ENCODE assay signal across 9 cellular contexts in genomic region chr5:54673523-54674225, GRCh38.
DNase-seq lines count a peak whose midpoint lies in the region; ATAC-seq and TF ChIP-seq lines count a peak whose summit lies in the region.
"Had no signal": no experiment of that assay in that cellular context is flagged by ENCODE, and none has a peak within 500 bp of the region (broad histone marks: within the 10 kb centered on the region; RNA-seq: fewer than 3 reads in every experiment).

No MANE protein-coding gene starts in this region.

- H3K27ac Mint-ChIP-seq in activated naive CD4-positive, alpha-beta T cell treated with anti-CD3 and anti-CD28 coated beads, Interleukin-2, amount 10 ng/mL, durations not matched to agents 7 days and 5 days, result peak overlapping the region; percentile 34
- H3K27ac Mint-ChIP-seq in naive thymus-derived CD4-positive, alpha-beta T cell, result peak overlapping the region; percentile 11 to 83 (median 56)

- H2BK20ac ChIP-seq in IMR-90 (ENCODE audit: low read depth, low read length), result peak overlapping the region; percentile 32

- H3K4me1 ChIP-seq in IMR-90 (ENCODE audit: control insufficient read depth, insufficient read depth, low read length) (peaks cover 23% of the 10 kb centered on the region), thyroid gland (peaks cover 14 to 15% of the 10 kb centered on the region in 2 donors)
- peaks cover 35 to 36% of the 10 kb centered on the region in 2 donors for H3K4me1 ChIP-seq in naive thymus-derived CD4-positive, alpha-beta T cell (ENCODE audit: control insufficient read depth in 2 of 2, insufficient read depth in 2 of 2, low read length in 2 of 2)
- H3K4me1 ChIP-seq: parathyroid adenoma had no signal

- POLR2A ChIA-PET in IMR-90 (lab: Charles Lee; ENCODE audit: unreplicated experiment), result no interaction called here
- POLR2A ChIA-PET in naive thymus-derived CD4-positive, alpha-beta T cell (lab: Charles Lee), result interaction anchor here (0.6 to 2.3 kb wide), 9 partner anchors 10 to 154 kb away, joined by 3 to 8 read pairs (median 6); no protein-coding TSS in a partner anchor

- dilution Hi-C loops in IMR-90 (cut with HindIII; ENCODE audit: low sequenced_read_pairs, unreplicated experiment), result no loop called here

- no peaks in the 10 kb centered on the region for H3K27me3 ChIP-seq in IMR-90 (ENCODE audit: control insufficient read depth, insufficient read depth, low read length)
- no peaks in the 10 kb centered on the region for H3K27me3 ChIP-seq in naive thymus-derived CD4-positive, alpha-beta T cell (ENCODE audit: control insufficient read depth in 2 of 2, insufficient read depth in 2 of 2, low read length in 2 of 2)
- H3K27me3 ChIP-seq in thyroid gland, result no peaks in the 10 kb centered on the region

- BruUV-seq in IMR-90 (replicated peaks; lab: Mats Ljungman, UMichigan), result no TSS peak

- H4K91ac ChIP-seq in IMR-90 (ENCODE audit: insufficient read depth, low read depth, low read length), result peak overlapping the region; percentile 8; the same call in 1 of the 2 replicates

- no peak overlapping the region for H2AFZ ChIP-seq in IMR-90 (replicated peaks; ENCODE audit: low read length, poor library complexity)
- H2AFZ ChIP-seq: parathyroid adenoma had no signal

- H4K8ac ChIP-seq in IMR-90 (ENCODE audit: low read depth in 2 of 2, low read length in 2 of 2), result peak overlapping the region in 1 of 2 experiments; percentile 38; a peak in 1 of 4 replicates

- no peak overlapping the region for H2AK9ac ChIP-seq in IMR-90 (replicated peaks; ENCODE audit: low read depth, low read length, poor library complexity)

- H3K4me3 ChIP-seq in IMR-90 (ENCODE audit: insufficient read depth, low read depth, low read length) (no peak overlapping the region), thyroid gland (replicated peaks in 1 of 3) (no peak overlapping the region)
- H3K4me3 ChIP-seq in naive thymus-derived CD4-positive, alpha-beta T cell (ENCODE audit: low read length), result no peak overlapping the region

- TF ChIP-seq POLR2A in IMR-90 (IDR thresholded peaks at IDR 0.05; ENCODE audit: low read depth, low read length), result no peak
- TF ChIP-seq POLR2A in thyroid gland (IDR thresholded peaks at IDR 0.05), result no peak

- peaks cover 33% of the 10 kb centered on the region for H3K9me3 Mint-ChIP-seq in activated naive CD4-positive, alpha-beta T cell treated with anti-CD3 and anti-CD28 coated beads, Interleukin-2, amount 10 ng/mL, durations not matched to agents 7 days and 5 days
- H3K9me3 Mint-ChIP-seq in naive thymus-derived CD4-positive, alpha-beta T cell, result peaks cover 0 to 30% (median 4%) of the 10 kb centered on the region in 11 donors

- H3K9ac ChIP-seq in IMR-90 (ENCODE audit: low read depth, low read length), result no peak overlapping the region
- H3K9ac ChIP-seq: parathyroid adenoma had no signal

- peak overlapping the region; percentile 37; the same call in 1 of the 2 replicates for H3K4ac ChIP-seq in IMR-90 (ENCODE audit: low read depth, low read length)

- H2BK120ac ChIP-seq in IMR-90 (ENCODE audit: low read depth, low read length), result peak overlapping the region; percentile 54

- H3K27me3 Mint-ChIP-seq in activated naive CD4-positive, alpha-beta T cell treated with anti-CD3 and anti-CD28 coated beads, Interleukin-2, amount 10 ng/mL, durations not matched to agents 7 days and 5 days, result no peaks in the 10 kb centered on the region
- H3K27me3 Mint-ChIP-seq in naive thymus-derived CD4-positive, alpha-beta T cell, result peaks cover 0 to 5% (median 0%) of the 10 kb centered on the region in 5 donors

- no peak overlapping the region for H3K4me2 ChIP-seq in IMR-90 (ENCODE audit: low read depth, low read length)

- H3K56ac ChIP-seq in IMR-90 (ENCODE audit: extremely low read depth, insufficient read depth, low read length), result no peak overlapping the region

- no peaks in the 10 kb centered on the region for H3K36me3 ChIP-seq in IMR-90 (ENCODE audit: control insufficient read depth, insufficient read depth, low read length)
- no peaks in the 10 kb centered on the region for H3K36me3 ChIP-seq in naive thymus-derived CD4-positive, alpha-beta T cell (ENCODE audit: control insufficient read depth in 2 of 3, insufficient read depth in 3 of 3, low read length in 3 of 3)
- H3K36me3 ChIP-seq in thyroid gland, result no peaks in the 10 kb centered on the region

- no peak overlapping the region for H2BK5ac ChIP-seq in IMR-90 (ENCODE audit: low read depth, low read length, poor library complexity, severe bottlenecking)

- TF ChIP-seq CTCF in IMR-90 (conservative IDR thresholded peaks at IDR 0.05; ENCODE audit: low read depth, low read length) (no peak), thyroid gland (IDR thresholded peaks at IDR 0.05) (no peak)

- peaks cover 40% of the 10 kb centered on the region for H3K36me3 Mint-ChIP-seq in activated naive CD4-positive, alpha-beta T cell treated with anti-CD3 and anti-CD28 coated beads, Interleukin-2, amount 10 ng/mL, durations not matched to agents 7 days and 5 days
- peaks cover 0 to 57% (median 0%) of the 10 kb centered on the region in 5 donors for H3K36me3 Mint-ChIP-seq in naive thymus-derived CD4-positive, alpha-beta T cell

- H2BK15ac ChIP-seq in IMR-90 (ENCODE audit: low read depth, low read length), result peak overlapping the region; percentile 8; the same call in 1 of the 3 replicates

- CTCF ChIA-PET in IMR-90 (lab: Yijun Ruan, JAX), result no interaction called here
- CTCF ChIA-PET in activated naive CD4-positive, alpha-beta T cell treated with anti-CD3 and anti-CD28 coated beads, Interleukin-2, amount 10 ng/mL, durations not matched to agents 7 days and 5 days (lab: Charles Lee), result interaction anchor here (0.8 to 1.9 kb wide), 4 partner anchors 40 to 172 kb away, joined by 3 to 6 read pairs (median 3); no protein-coding TSS in a partner anchor
- CTCF ChIA-PET in naive thymus-derived CD4-positive, alpha-beta T cell (lab: Charles Lee), result interaction anchor here (0.7 to 0.8 kb wide), 2 partner anchors 33 to 63 kb away, joined by 3 to 4 read pairs; no protein-coding TSS in a partner anchor

- ATAC-seq in GM19023 (IDR thresholded peaks at IDR 0.05; ENCODE audit: unreplicated experiment) (peak; percentile 61), IMR-90 (ENCODE audit: low read depth) (peak; percentile 16; the same call in 1 of the 2 replicates), HG03196 (IDR thresholded peaks at IDR 0.05; ENCODE audit: unreplicated experiment) (no peak)
- peak; percentile 88 for ATAC-seq in naive thymus-derived CD4-positive, alpha-beta T cell

- DNase-seq in IMR-90 (peak; percentile 36), ACHN (no peak), thyroid gland (no peak), kidney glomerular epithelial cell (lab: John Stamatoyannopoulos, UW) (no peak)
- DNase-seq in activated naive CD4-positive, alpha-beta T cell treated with anti-CD3 and anti-CD28 coated beads, Interleukin-2, amount 10 ng/mL, durations not matched to agents 7 days and 5 days, result peak; percentile 77
- peak in 7 of 9 donors; percentile 32 to 52 (median 39) for DNase-seq in naive thymus-derived CD4-positive, alpha-beta T cell

- H3K79me1 ChIP-seq in IMR-90 (ENCODE audit: low read depth in 1 of 2, low read length in 2 of 2), result peaks cover 0 to 37% of the 10 kb centered on the region in 2 experiments; a peak in 2 of 4 replicates

- peak overlapping the region; percentile 35; the same call in 1 of the 2 replicates for H3K23ac ChIP-seq in IMR-90 (ENCODE audit: low read depth, low read length)

- H3K9me1 ChIP-seq in IMR-90 (ENCODE audit: insufficient read depth, low read length), result peaks cover 12% of the 10 kb centered on the region

- no peak overlapping the region for H3K4me3 Mint-ChIP-seq in activated naive CD4-positive, alpha-beta T cell treated with anti-CD3 and anti-CD28 coated beads, Interleukin-2, amount 10 ng/mL, durations not matched to agents 7 days and 5 days
- H3K4me3 Mint-ChIP-seq in naive thymus-derived CD4-positive, alpha-beta T cell, result peak overlapping the region in 9 of 10 donors; percentile 9 to 67 (median 45)

- in situ Hi-C loops in IMR-90 (cut with MboI; ENCODE audit: low sequenced_read_pairs) (no loop called here), ACHN (cut with HindIII; ENCODE audit: low pct_ligation_motif_present, low pct_unique_long_range_greater_than_20kb, low sequenced_read_pairs) (no loop called here)

- intact Hi-C loops in IMR-90 (cut with micrococcal nuclease), result no loop called here
- intact Hi-C loops in naive thymus-derived CD4-positive, alpha-beta T cell (cut with micrococcal nuclease), result loop anchor here (1.0 to 2.0 kb wide), 2 partner anchors 27 to 71 kb away; no protein-coding TSS in a partner anchor
- intact Hi-C loops in thyroid gland (cut with DNase I), result no loop called here

- no peaks in the 10 kb centered on the region for H4K20me1 ChIP-seq in IMR-90 (ENCODE audit: insufficient read depth, low read length)

- H3K4me1 Mint-ChIP-seq in activated naive CD4-positive, alpha-beta T cell treated with anti-CD3 and anti-CD28 coated beads, Interleukin-2, amount 10 ng/mL, durations not matched to agents 7 days and 5 days, result peaks cover 78% of the 10 kb centered on the region
- peaks cover 40 to 74% (median 58%) of the 10 kb centered on the region in 7 donors for H3K4me1 Mint-ChIP-seq in naive thymus-derived CD4-positive, alpha-beta T cell

- H3K14ac ChIP-seq in IMR-90 (replicated peaks; ENCODE audit: low read depth, low read length), result peak overlapping the region; percentile 60; the same call in 1 of the 2 replicates

- H3K9me3 ChIP-seq in IMR-90 (ENCODE audit: control insufficient read depth, insufficient read depth, low read length) (no peaks in the 10 kb centered on the region), thyroid gland (no peaks in the 10 kb centered on the region)
- H3K9me3 ChIP-seq in naive thymus-derived CD4-positive, alpha-beta T cell (ENCODE audit: control insufficient read depth in 2 of 3, low read length in 3 of 3), result no peaks in the 10 kb centered on the region

- no peak for TF ChIP-seq RAD21 in IMR-90 (IDR thresholded peaks at IDR 0.05; ENCODE audit: low read length)

- H3K18ac ChIP-seq in IMR-90 (ENCODE audit: low read depth, low read length), result peak overlapping the region; percentile 55

- peak overlapping the region; percentile 36; the same call in 1 of the 2 replicates for H2AK5ac ChIP-seq in IMR-90 (ENCODE audit: low read depth, low read length)

- no peak overlapping the region for H3K27ac ChIP-seq in IMR-90 (ENCODE audit: insufficient read depth, low read length)
- no peak overlapping the region for H3K27ac ChIP-seq in naive thymus-derived CD4-positive, alpha-beta T cell (ENCODE audit: low read depth, low read length)
- H3K27ac ChIP-seq in thyroid gland, result no peak overlapping the region
- H3K27ac ChIP-seq: parathyroid adenoma had no signal

- no peak overlapping the region for H4K5ac ChIP-seq in IMR-90 (ENCODE audit: low read depth, low read length)

- no CpG with 5 or more reads among the region's 4 CpGs for WGBS in IMR-90 (ENCODE audit: extremely low coverage in 2 of 2, insufficient read length in 1 of 2), 2 experiments
- 75 to 85% methylated on average over 4 of the region's 4 CpGs for WGBS in thyroid gland, 2 donors

TF ChIP-seq in IMR-90, 13 proteins besides CTCF, POLR2A, EP300 and RAD21:
- TF ChIP-seq CHD1 (IDR thresholded peaks at IDR 0.05; ENCODE audit: low read depth, low read length), result no peak

Comparison
In these comparisons a context has a peak if more than half of its experiments do, and no peak if none do; other contexts are left out.
1. DNase-seq: peak in IMR-90 (single experiment), activated naive CD4-positive, alpha-beta T cell treated with anti-CD3 and anti-CD28 coated beads, Interleukin-2, amount 10 ng/mL, durations not matched to agents 7 days and 5 days (single experiment) and naive thymus-derived CD4-positive, alpha-beta T cell (7 of 9); none in ACHN (single experiment), thyroid gland (0 of 2) and kidney glomerular epithelial cell (single experiment).
2. intact Hi-C loops: an anchor here in naive thymus-derived CD4-positive, alpha-beta T cell (1.0 to 2.0 kb wide); none called in IMR-90 and thyroid gland.